In the genomic region with DNA sequence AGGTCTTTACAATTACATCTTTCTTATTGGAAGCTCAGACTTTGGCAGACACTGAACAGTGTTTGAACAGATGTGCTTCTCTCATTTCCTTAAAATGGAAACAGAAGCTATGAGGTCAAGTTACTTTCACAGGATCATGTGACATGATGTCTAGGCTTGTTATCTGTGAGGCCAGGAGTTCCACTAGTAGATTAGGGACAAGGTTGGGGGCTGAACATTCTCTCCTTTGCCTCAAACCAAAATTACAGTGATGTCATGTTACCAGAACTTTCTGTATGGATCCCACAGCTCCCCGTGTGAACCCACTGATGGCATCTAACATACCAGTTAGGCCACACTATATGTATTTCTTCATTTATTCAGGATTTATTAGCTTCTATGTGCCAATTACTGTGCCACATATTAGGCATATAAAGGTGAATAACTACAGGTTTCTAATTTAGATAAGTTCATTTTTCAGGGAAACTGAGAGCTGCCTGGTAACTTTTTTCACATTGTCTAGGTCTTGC, we compare ENCODE assay signal across 8 cellular contexts. TPM values are rescaled to one million over a fixed set of nuclear protein-coding genes. Genes with fewer than 3 reads are reported as not detected.
A peak's percentile ranks its signal among the peaks of the same experiment; 100 is the strongest.
DNase-seq lines count a peak whose midpoint lies in the region; ATAC-seq and TF ChIP-seq lines count a peak whose summit lies in the region.

No MANE protein-coding gene starts in this region.

- in situ Hi-C loops in GM13976 (cut with MboI; ENCODE audit: low sequenced_read_pairs, unreplicated experiment): loop anchor here (25.0 kb wide), 1 partner anchor 729 kb away; no protein-coding TSS in a partner anchor

- ATAC-seq in GM21723 (IDR thresholded peaks at IDR 0.05; ENCODE audit: unreplicated experiment): peak; percentile 100

- peak overlapping the region; percentile 76 for H3K27ac ChIP-seq in KMS-11

- no peaks in the 10 kb centered on the region for H3K27me3 ChIP-seq in KMS-11 (ENCODE audit: insufficient read depth, low read depth)

- intact Hi-C loops in posterior cingulate gyrus (cut with DNase I): no loop called here

- H4K20me1 ChIP-seq in KMS-11 (ENCODE audit: insufficient read depth): no peaks in the 10 kb centered on the region

- H3K4me1 ChIP-seq in KMS-11 (ENCODE audit: low read depth, poor library complexity, severe bottlenecking): peaks cover 90% of the 10 kb centered on the region

- H3K4me2 ChIP-seq in KMS-11: peak overlapping the region; percentile 74

- 0 out of 2 replicates have a peak overlapping the region, but pooled peaks have one; percentile 24 for H2AFZ ChIP-seq in KMS-11 (ENCODE audit: low read depth)

- DNase-seq in GM13976 (ENCODE audit: low spot score): peak; percentile 50
- DNase-seq in dermis blood vessel endothelial cell: peak; percentile 34
- DNase-seq in NCI-H2227 (lab: John Stamatoyannopoulos, UW; ENCODE audit: unreplicated experiment): no peak
- DNase-seq in posterior cingulate gyrus: no peak
- no peak for DNase-seq in activated CD4-positive, CD25-positive, alpha-beta regulatory T cell treated with anti-CD3 and anti-CD28 coated beads, Interleukin-2, amount 50 U/mL, for 72 hours
- no peak for DNase-seq in effector CD8-positive, alpha-beta T cell (lab: John Stamatoyannopoulos, UW)

- no peaks in the 10 kb centered on the region for H3K79me2 ChIP-seq in KMS-11 (ENCODE audit: insufficient read depth, low read depth)

- peak overlapping the region; percentile 24; the same call in 1 of the 2 replicates for H3K9ac ChIP-seq in KMS-11

- no peak overlapping the region for H3K4me3 ChIP-seq in KMS-11 (IDR thresholded peaks at IDR 0.05; ENCODE audit: insufficient read depth, low read depth, low read length)

- H3K36me3 ChIP-seq in KMS-11 (ENCODE audit: insufficient read depth): no peaks in the 10 kb centered on the region

- no peak for TF ChIP-seq CTCF in GM13976 (IDR thresholded peaks at IDR 0.05; ENCODE audit: borderline replicate concordance, control extremely low read depth, extremely low read depth, insufficient read depth, missing control alignments)
- TF ChIP-seq CTCF in KMS-11 (conservative IDR thresholded peaks at IDR 0.05; ENCODE audit: low read depth, low read length): no peak

RNA-seq across cellular contexts. Expression of gene DYNLT5, which starts 6.0 kb away (rescaled TPM):
- total RNA-seq in dermis blood vessel endothelial cell: 1.1 and 3.9 TPM in 2 replicates

RNA-seq across cellular contexts. Expression of gene INSL5, which starts 42.8 kb away (rescaled TPM):
- total RNA-seq in dermis blood vessel endothelial cell: not detected in 2 replicates

Comparison
In these comparisons a context has a peak if more than half of its experiments do, and no peak if none do; other contexts are left out.
1. DNase-seq: peak in GM13976 (single experiment) and dermis blood vessel endothelial cell (single experiment); none in NCI-H2227 (single experiment), posterior cingulate gyrus (0 of 10), activated CD4-positive, CD25-positive, alpha-beta regulatory T cell treated with anti-CD3 and anti-CD28 coated beads, Interleukin-2, amount 50 U/mL, for 72 hours (single experiment) and effector CD8-positive, alpha-beta T cell (single experiment).